Comparison of ENCODE assay signal across 1 cellular context in genomic region chr12:6946033-6946919, GRCh38.
TF ChIP-seq lines count a peak whose summit lies in the region.

No MANE protein-coding gene starts in this region.

TF ChIP-seq in GM23338, 12 proteins besides CTCF, POLR2A, EP300 and RAD21 (continued from another document):
- no peak for TF ChIP-seq REST (IDR thresholded peaks at IDR 0.05; ENCODE audit: unreplicated experiment)
TF ChIP-seq in GM23338: peak in this region for 2.
